Comparison of ENCODE assay signal across 9 cellular contexts in the genomic region with DNA sequence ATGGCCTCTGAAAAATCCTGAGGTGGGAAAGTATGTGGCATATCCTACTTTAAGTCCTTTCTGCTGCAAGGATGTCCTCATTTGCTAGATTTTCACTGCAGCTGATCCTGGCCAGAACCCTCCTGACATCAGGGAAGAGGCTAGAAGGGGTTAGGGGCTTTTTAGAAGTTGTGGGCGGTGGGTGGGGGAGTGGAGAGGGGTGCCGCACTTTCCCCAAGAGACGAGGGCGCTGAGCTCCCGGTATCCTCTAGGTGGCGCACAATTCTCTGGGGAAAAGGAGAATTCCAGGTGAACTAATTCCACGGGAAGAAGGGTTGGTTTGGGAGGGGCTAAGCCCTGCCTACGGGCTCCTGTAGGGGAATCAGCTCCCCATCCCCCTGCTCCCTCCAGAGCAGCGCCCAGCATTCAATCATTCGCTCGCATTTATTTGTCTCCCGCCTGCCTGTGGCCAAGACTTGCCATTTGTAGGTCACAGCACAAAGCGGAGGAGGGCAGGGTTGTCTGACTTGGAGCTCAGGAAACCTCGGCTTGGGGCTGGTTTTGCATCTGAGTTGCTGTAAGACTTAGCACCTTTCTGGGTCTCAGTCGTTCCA. TPM values are rescaled to one million over a fixed set of nuclear protein-coding genes. Genes with fewer than 3 reads are reported as not detected.
DNase-seq lines count a peak whose midpoint lies in the region; ATAC-seq, FAIRE-seq and TF ChIP-seq lines count a peak whose summit lies in the region.
"Had no signal": no experiment of that assay in that cellular context is flagged by ENCODE, and none has a peak within 500 bp of the region (broad histone marks: within the 10 kb centered on the region; RNA-seq: fewer than 3 reads in every experiment).

No MANE protein-coding gene starts in this region.

- no peak overlapping the region for H3K23ac ChIP-seq in neuronal stem cell (ENCODE audit: low read depth, low read length, poor library complexity)

- H3K4me1 Mint-ChIP-seq in natural killer cell (no peaks in the 10 kb centered on the region), endodermal cell (peaks cover 63% of the 10 kb centered on the region)
- H3K4me1 Mint-ChIP-seq in natural killer cell treated with Interleukin-12 subunit alpha and Interleukin-12 subunit beta and Interleukin-15 and Interleukin-18, amount 100 ng/mL, for 72 hours (ENCODE audit: low read depth in 2 of 2): no peaks in the 10 kb centered on the region

- H3K27me3 ChIP-seq in endodermal cell (ENCODE audit: control insufficient read depth, insufficient read depth, low read length, poor library complexity, severe bottlenecking) (no peaks in the 10 kb centered on the region), neuronal stem cell (ENCODE audit: control insufficient read depth in 3 of 3, insufficient read depth in 3 of 3, low read depth in 1 of 3, low read length in 3 of 3) (peaks cover 0 to 51% (median 2%) of the 10 kb centered on the region in 3 experiments)

- H3K18ac ChIP-seq in neuronal stem cell (ENCODE audit: low read length): no peak overlapping the region

- no peak for FAIRE-seq in H54 (lab: Jason Lieb, UNC)
- FAIRE-seq: colon had no signal

- no peak overlapping the region for H2BK12ac ChIP-seq in neuronal stem cell (ENCODE audit: low read length)

- H3K79me1 ChIP-seq in neuronal stem cell (ENCODE audit: low read depth, low read length): peaks cover 2% of the 10 kb centered on the region

- H3K9me3 ChIP-seq in endodermal cell (ENCODE audit: control insufficient read depth, low read length): no peaks in the 10 kb centered on the region
- H3K9me3 ChIP-seq in neuronal stem cell (replicated peaks in 1 of 2; ENCODE audit: control insufficient read depth in 2 of 2, insufficient read depth in 1 of 2, low read depth in 1 of 2, low read length in 2 of 2): no peaks in the 10 kb centered on the region

- H3K27me3 Mint-ChIP-seq in natural killer cell (ENCODE audit: low read depth in 2 of 2) (peaks cover 21 to 44% of the 10 kb centered on the region in 2 donors), endodermal cell (ENCODE audit: insufficient read depth) (peaks cover 6% of the 10 kb centered on the region)
- peaks cover 22 to 30% of the 10 kb centered on the region in 2 donors for H3K27me3 Mint-ChIP-seq in natural killer cell treated with Interleukin-12 subunit alpha and Interleukin-12 subunit beta and Interleukin-15 and Interleukin-18, amount 100 ng/mL, for 72 hours

- H3K27ac Mint-ChIP-seq in natural killer cell (no peak overlapping the region), endodermal cell (peak overlapping the region; percentile 96)
- H3K27ac Mint-ChIP-seq in natural killer cell treated with Interleukin-12 subunit alpha and Interleukin-12 subunit beta and Interleukin-15 and Interleukin-18, amount 100 ng/mL, for 72 hours: no peak overlapping the region

- H2BK120ac ChIP-seq in neuronal stem cell (ENCODE audit: low read depth, low read length): no peak overlapping the region

- no peak overlapping the region for H3K4ac ChIP-seq in neuronal stem cell (ENCODE audit: low read length)

- H2BK15ac ChIP-seq in neuronal stem cell (ENCODE audit: low read length): no peak overlapping the region

- H4K91ac ChIP-seq in neuronal stem cell (ENCODE audit: low read depth, low read length, poor library complexity): no peak overlapping the region

- peaks cover 39% of the 10 kb centered on the region for H3K4me1 ChIP-seq in endodermal cell (ENCODE audit: control insufficient read depth, insufficient read depth, low read length)
- H3K4me1 ChIP-seq in neuronal stem cell (ENCODE audit: control insufficient read depth in 2 of 2, insufficient read depth in 1 of 2, low read depth in 1 of 2, low read length in 2 of 2): peaks cover 0 to 8% of the 10 kb centered on the region in 2 donors

- H3K9ac ChIP-seq in endodermal cell (ENCODE audit: extremely low read depth, low read length, poor library complexity, severe bottlenecking): peak overlapping the region; percentile 49
- H3K9ac ChIP-seq in neuronal stem cell (ENCODE audit: low read depth, low read length, poor library complexity): no peak overlapping the region

- no peak overlapping the region for H3K27ac ChIP-seq in endodermal cell (ENCODE audit: low read depth, low read length)
- H3K27ac ChIP-seq in neuronal stem cell (replicated peaks; ENCODE audit: low read length): no peak overlapping the region

- H3K36me3 ChIP-seq in endodermal cell (ENCODE audit: control insufficient read depth, insufficient read depth, low read length) (no peaks in the 10 kb centered on the region), neuronal stem cell (replicated peaks in 1 of 2; ENCODE audit: control insufficient read depth in 2 of 2, insufficient read depth in 2 of 2, low read length in 2 of 2) (no peaks in the 10 kb centered on the region)

- H3K4me3 ChIP-seq in endodermal cell (ENCODE audit: low read length) (peak overlapping the region; percentile 60), neuronal stem cell (ENCODE audit: low read length in 2 of 2) (peak overlapping the region in 1 of 2 donors; percentile 15)

- WGBS in endodermal cell (ENCODE audit: insufficient coverage in 1 of 2, insufficient read length in 1 of 2), 2 experiments: 1 to 2% methylated on average over 10 to 15 of the region's 15 CpGs
- no CpG with 5 or more reads among the region's 15 CpGs for WGBS in neuronal stem cell (ENCODE audit: extremely low coverage in 2 of 2, insufficient read length in 2 of 2, insufficient replicate concordance in 1 of 2), 2 donors

- no peak for TF ChIP-seq POLR2A in H54 (IDR thresholded peaks at IDR 0.05; ENCODE audit: low read depth, low read length)

- H3K36me3 Mint-ChIP-seq in natural killer cell: no peaks in the 10 kb centered on the region
- no peaks in the 10 kb centered on the region for H3K36me3 Mint-ChIP-seq in natural killer cell treated with Interleukin-12 subunit alpha and Interleukin-12 subunit beta and Interleukin-15 and Interleukin-18, amount 100 ng/mL, for 72 hours
- no peaks in the 10 kb centered on the region for H3K36me3 Mint-ChIP-seq in endodermal cell (ENCODE audit: low read depth)

- no peak overlapping the region for H4K8ac ChIP-seq in neuronal stem cell (ENCODE audit: low read depth, low read length)

- no peak for DNase-seq in natural killer cell
- no peak for DNase-seq in natural killer cell treated with Interleukin-12 subunit alpha and Interleukin-12 subunit beta and Interleukin-15 and Interleukin-18, amount 100 ng/mL, for 72 hours (ENCODE audit: low spot score)
- DNase-seq in NCI-H2227 treated with DMSO at 0.1 percent for 48 hours (lab: John Stamatoyannopoulos, UW): peak; percentile 2
- peak; percentile 96 for DNase-seq in endodermal cell
- DNase-seq in neuronal stem cell (ENCODE audit: low spot score): peak; percentile 66
- DNase-seq in posterior vena cava (ENCODE audit: low spot score): no peak
- no peak for DNase-seq in H54 (ENCODE audit: insufficient read length, low spot score)

- H3K9me3 Mint-ChIP-seq in natural killer cell: no peaks in the 10 kb centered on the region
- H3K9me3 Mint-ChIP-seq in natural killer cell treated with Interleukin-12 subunit alpha and Interleukin-12 subunit beta and Interleukin-15 and Interleukin-18, amount 100 ng/mL, for 72 hours: no peaks in the 10 kb centered on the region
- H3K9me3 Mint-ChIP-seq in endodermal cell: no peaks in the 10 kb centered on the region

- TF ChIP-seq CTCF in natural killer cell (IDR thresholded peaks at IDR 0.05): peak; percentile 41
- TF ChIP-seq CTCF in endodermal cell (conservative IDR thresholded peaks at IDR 0.05): peak; percentile 96

- peak overlapping the region; percentile 23 for H3K4me2 ChIP-seq in neuronal stem cell (ENCODE audit: insufficient read depth, low read length, poor library complexity, severe bottlenecking)

- ATAC-seq in natural killer cell: no peak
- no peak for ATAC-seq in natural killer cell treated with Interleukin-12 subunit alpha and Interleukin-12 subunit beta and Interleukin-15 and Interleukin-18, amount 100 ng/mL, for 72 hours
- ATAC-seq in HG03378 (IDR thresholded peaks at IDR 0.05; ENCODE audit: unreplicated experiment): no peak

- H3K4me3 Mint-ChIP-seq in natural killer cell (no peak overlapping the region), endodermal cell (peak overlapping the region; percentile 61)
- no peak overlapping the region for H3K4me3 Mint-ChIP-seq in natural killer cell treated with Interleukin-12 subunit alpha and Interleukin-12 subunit beta and Interleukin-15 and Interleukin-18, amount 100 ng/mL, for 72 hours

- intact Hi-C loops in natural killer cell (cut with micrococcal nuclease): no loop called here
- intact Hi-C loops in posterior vena cava (cut with DNase I): no loop called here

- H3K14ac ChIP-seq in neuronal stem cell (ENCODE audit: low read length): no peak overlapping the region

- no peak overlapping the region for H2AK5ac ChIP-seq in neuronal stem cell (ENCODE audit: low read depth, low read length)

- no peak overlapping the region for H2BK5ac ChIP-seq in neuronal stem cell (ENCODE audit: low read length)

- H2AFZ ChIP-seq in neuronal stem cell (ENCODE audit: low read length): no peak overlapping the region

RNA-seq across cellular contexts. Expression of a gene that starts 42.9 kb away (rescaled TPM):
- not detected for total RNA-seq in natural killer cell
- not detected for total RNA-seq in natural killer cell treated with Interleukin-12 subunit alpha and Interleukin-12 subunit beta and Interleukin-15 and Interleukin-18, amount 100 ng/mL, for 72 hours
- not detected for total RNA-seq in endodermal cell
- 4.8 TPM for polyA plus RNA-seq in endodermal cell (2013, experiment 1 of 2)
- 3.4 TPM for polyA plus RNA-seq in endodermal cell (2013, experiment 2 of 2)
- polyA plus RNA-seq in neuronal stem cell (2013, experiment 1 of 2): not detected
- not detected for polyA plus RNA-seq in neuronal stem cell (2013, experiment 2 of 2)
- total RNA-seq in posterior vena cava: not detected

Comparison
In these comparisons a context has a peak if more than half of its experiments do, and no peak if none do; other contexts are left out.
1. DNase-seq: peak in NCI-H2227 treated with DMSO at 0.1 percent for 48 hours (single experiment), endodermal cell (single experiment) and neuronal stem cell (single experiment); none in natural killer cell (single experiment), natural killer cell treated with Interleukin-12 subunit alpha and Interleukin-12 subunit beta and Interleukin-15 and Interleukin-18, amount 100 ng/mL, for 72 hours (single experiment), posterior vena cava (single experiment) and H54 (single experiment).